In genomic region chr4:94483895-94484294, GRCh38 we compare ENCODE assay signal across 25 cellular contexts. TPM values are rescaled to one million over a fixed set of nuclear protein-coding genes. Genes with fewer than 3 reads are reported as not detected.
A peak's percentile ranks its signal among the peaks of the same experiment; 100 is the strongest.
DNase-seq lines count a peak whose midpoint lies in the region; ATAC-seq, FAIRE-seq and TF ChIP-seq lines count a peak whose summit lies in the region.
"Had no signal": no experiment of that assay in that cellular context is flagged by ENCODE, and none has a peak within 500 bp of the region (broad histone marks: within the 10 kb centered on the region; RNA-seq: fewer than 3 reads in every experiment).

No MANE protein-coding gene starts in this region.

- intact Hi-C loops in heart right ventricle (cut with DNase I) (no loop called here), kidney (cut with DNase I) (no loop called here)
- intact Hi-C loops in activated CD4-positive, alpha-beta T cell treated with anti-CD3 and anti-CD28 coated beads for 36 hours (cut with DNase I, micrococcal nuclease), result no loop called here

- no peak for ATAC-seq in heart right ventricle
- ATAC-seq in activated CD4-positive, alpha-beta T cell treated with anti-CD3 and anti-CD28 coated beads for 36 hours, result no peak

- 41 to 62% methylated on average over 4 of the region's 4 CpGs for WGBS in heart right ventricle, 2 donors

- no peaks in the 10 kb centered on the region for H3K27me3 Mint-ChIP-seq in activated CD4-positive, alpha-beta T cell treated with anti-CD3 and anti-CD28 coated beads for 36 hours

- H3K4me3 ChIP-seq in cardiac muscle cell (no peak overlapping the region), heart right ventricle (no peak overlapping the region), skeletal muscle tissue (ENCODE audit: low read length in 3 of 3) (no peak overlapping the region), kidney (ENCODE audit: low read length in 2 of 2) (no peak overlapping the region)
- H3K4me3 ChIP-seq: PC-9, SJSA1 had no signal

- H3K9ac ChIP-seq in skeletal muscle tissue (ENCODE audit: low read depth in 1 of 3, low read length in 3 of 3) (no peak overlapping the region), kidney (ENCODE audit: low read length in 2 of 2) (no peak overlapping the region)

- POLR2A ChIA-PET in activated CD4-positive, alpha-beta T cell treated with anti-CD3 and anti-CD28 coated beads for 36 hours (lab: Charles Lee), result no interaction called here

- no peak for DNase-seq in cardiac muscle cell (ENCODE audit: low read depth in 1 of 2, low spot score in 1 of 2)
- no peak for DNase-seq in heart right ventricle
- DNase-seq in OCI-M1 (lab: John Stamatoyannopoulos, UW), result peak; percentile 35
- peak; percentile 10 for DNase-seq in left kidney (ENCODE audit: low read depth, low spot score)
- no peak for DNase-seq in kidney
- DNase-seq in activated CD4-positive, alpha-beta T cell treated with anti-CD3 and anti-CD28 coated beads for 36 hours, result no peak
- DNase-seq in NCI-H1105 treated with DMSO at 0.1 percent for 48 hours (lab: John Stamatoyannopoulos, UW), result no peak
- DNase-seq: 8988T; Calu3; DMS153; DND-41; H7; KG1; MM.1S; NCI-H1417 treated with DMSO at 0.1 percent for 48 hours; NCI-H187 treated with DMSO at 0.1 percent for 48 hours; NCI-H446 treated with DMSO at 0.1 percent for 48 hours; NCI-H526; NCI-H82; NK-92 treated with Interleukin-12 subunit alpha and Interleukin-12 subunit beta, amount 100 ng/mL, for 24 hours; PC-9; Right ventricle myocardium superior had no signal

- H3K27ac ChIP-seq in cardiac muscle cell (peak overlapping the region; percentile 39), heart right ventricle (peak overlapping the region in 1 of 10 donors; percentile 11), skeletal muscle tissue (ENCODE audit: low read depth, low read length) (peak overlapping the region; percentile 40), kidney (ENCODE audit: low read depth in 2 of 2, low read length in 2 of 2) (no peak overlapping the region)
- H3K27ac ChIP-seq: PC-9, SJSA1 had no signal

- H3K4me3 Mint-ChIP-seq in activated CD4-positive, alpha-beta T cell treated with anti-CD3 and anti-CD28 coated beads for 36 hours, result no peak overlapping the region

- H3K36me3 Mint-ChIP-seq in activated CD4-positive, alpha-beta T cell treated with anti-CD3 and anti-CD28 coated beads for 36 hours (ENCODE audit: low read depth), result no peaks in the 10 kb centered on the region

- H3K27ac Mint-ChIP-seq in activated CD4-positive, alpha-beta T cell treated with anti-CD3 and anti-CD28 coated beads for 36 hours, result no peak overlapping the region

- H3K36me3 ChIP-seq in cardiac muscle cell (peaks cover 6% of the 10 kb centered on the region), heart right ventricle (no peaks in the 10 kb centered on the region), skeletal muscle tissue (ENCODE audit: control insufficient read depth in 3 of 3, insufficient read depth in 3 of 3, low read length in 3 of 3) (no peaks in the 10 kb centered on the region), kidney (ENCODE audit: control insufficient read depth in 1 of 2, insufficient read depth in 2 of 2, low read length in 2 of 2) (no peaks in the 10 kb centered on the region)

- H3K9me3 ChIP-seq in cardiac muscle cell (ENCODE audit: low read depth) (no peaks in the 10 kb centered on the region), heart right ventricle (no peaks in the 10 kb centered on the region), skeletal muscle tissue (ENCODE audit: control insufficient read depth in 3 of 3, low read length in 3 of 3) (no peaks in the 10 kb centered on the region), kidney (ENCODE audit: control insufficient read depth in 1 of 2, low read length in 2 of 2) (no peaks in the 10 kb centered on the region)
- H3K9me3 ChIP-seq: SJSA1 had no signal

- CTCF ChIA-PET in activated CD4-positive, alpha-beta T cell treated with anti-CD3 and anti-CD28 coated beads for 36 hours (lab: Charles Lee), result no interaction called here

- TF ChIP-seq CTCF in cardiac muscle cell (IDR thresholded peaks at IDR 0.05; ENCODE audit: low read depth, low read length) (no peak), heart right ventricle (IDR thresholded peaks at IDR 0.05) (no peak), kidney (IDR thresholded peaks at IDR 0.05; ENCODE audit: borderline replicate concordance, extremely low read depth, insufficient read depth) (no peak)

- no peaks in the 10 kb centered on the region for H3K27me3 ChIP-seq in cardiac muscle cell
- H3K27me3 ChIP-seq in heart right ventricle, result no peaks in the 10 kb centered on the region
- no peaks in the 10 kb centered on the region for H3K27me3 ChIP-seq in skeletal muscle tissue (ENCODE audit: control insufficient read depth in 3 of 3, insufficient read depth in 3 of 3, low read length in 3 of 3)
- H3K27me3 ChIP-seq: SJSA1 had no signal

- FAIRE-seq in kidney (lab: Jason Lieb, UNC), result no peak
- FAIRE-seq: GM12892 had no signal

- H3K4me1 ChIP-seq in cardiac muscle cell (ENCODE audit: low read depth) (peaks cover 60% of the 10 kb centered on the region), heart right ventricle (peaks cover 4 to 100% (median 61%) of the 10 kb centered on the region in 9 donors), skeletal muscle tissue (ENCODE audit: control insufficient read depth in 3 of 3, insufficient read depth in 3 of 3, low read length in 3 of 3) (peaks cover 23 to 55% (median 52%) of the 10 kb centered on the region in 3 donors), kidney (ENCODE audit: control insufficient read depth in 1 of 2, insufficient read depth in 1 of 2, low read depth in 1 of 2, low read length in 2 of 2) (no peaks in the 10 kb centered on the region)

- peaks cover 9% of the 10 kb centered on the region for H3K4me1 Mint-ChIP-seq in activated CD4-positive, alpha-beta T cell treated with anti-CD3 and anti-CD28 coated beads for 36 hours

- H3K9me3 Mint-ChIP-seq in activated CD4-positive, alpha-beta T cell treated with anti-CD3 and anti-CD28 coated beads for 36 hours (ENCODE audit: low read depth), result no peaks in the 10 kb centered on the region

RNA-seq across cellular contexts. Expression of gene PDLIM5, which starts 32.2 kb away (rescaled TPM):
- total RNA-seq in cardiac muscle cell (426 and 434 TPM in 2 replicates), heart right ventricle (1,000 to 10,000 TPM in 9 of 10 donors, 100 to 1,000 TPM in 1; 856 to 1,549 (median 1,274) TPM), skeletal muscle tissue (311 TPM), kidney (167 TPM)
- polyA plus RNA-seq in cardiac muscle cell (446 and 541 TPM in 2 replicates), heart right ventricle (100 to 1,000 TPM; 221 to 521 TPM), kidney (ENCODE audit: insufficient read depth, low read depth, low replicate concordance) (24.3 TPM)
- 10 to 100 TPM; 25.9 to 34.3 TPM for total RNA-seq in activated CD4-positive, alpha-beta T cell treated with anti-CD3 and anti-CD28 coated beads for 36 hours

Comparison
In these comparisons a context has a peak if more than half of its experiments do, and no peak if none do; other contexts are left out.
1. DNase-seq: peak in OCI-M1 (single experiment) and left kidney (single experiment); none in cardiac muscle cell (0 of 2), heart right ventricle (0 of 2), kidney (single experiment), activated CD4-positive, alpha-beta T cell treated with anti-CD3 and anti-CD28 coated beads for 36 hours (single experiment) and NCI-H1105 treated with DMSO at 0.1 percent for 48 hours (single experiment).
2. H3K27ac ChIP-seq: peak in cardiac muscle cell (single experiment) and skeletal muscle tissue (single experiment); none in kidney (0 of 2).